ENCODE assay signal across 8 cellular contexts in the genomic region with DNA sequence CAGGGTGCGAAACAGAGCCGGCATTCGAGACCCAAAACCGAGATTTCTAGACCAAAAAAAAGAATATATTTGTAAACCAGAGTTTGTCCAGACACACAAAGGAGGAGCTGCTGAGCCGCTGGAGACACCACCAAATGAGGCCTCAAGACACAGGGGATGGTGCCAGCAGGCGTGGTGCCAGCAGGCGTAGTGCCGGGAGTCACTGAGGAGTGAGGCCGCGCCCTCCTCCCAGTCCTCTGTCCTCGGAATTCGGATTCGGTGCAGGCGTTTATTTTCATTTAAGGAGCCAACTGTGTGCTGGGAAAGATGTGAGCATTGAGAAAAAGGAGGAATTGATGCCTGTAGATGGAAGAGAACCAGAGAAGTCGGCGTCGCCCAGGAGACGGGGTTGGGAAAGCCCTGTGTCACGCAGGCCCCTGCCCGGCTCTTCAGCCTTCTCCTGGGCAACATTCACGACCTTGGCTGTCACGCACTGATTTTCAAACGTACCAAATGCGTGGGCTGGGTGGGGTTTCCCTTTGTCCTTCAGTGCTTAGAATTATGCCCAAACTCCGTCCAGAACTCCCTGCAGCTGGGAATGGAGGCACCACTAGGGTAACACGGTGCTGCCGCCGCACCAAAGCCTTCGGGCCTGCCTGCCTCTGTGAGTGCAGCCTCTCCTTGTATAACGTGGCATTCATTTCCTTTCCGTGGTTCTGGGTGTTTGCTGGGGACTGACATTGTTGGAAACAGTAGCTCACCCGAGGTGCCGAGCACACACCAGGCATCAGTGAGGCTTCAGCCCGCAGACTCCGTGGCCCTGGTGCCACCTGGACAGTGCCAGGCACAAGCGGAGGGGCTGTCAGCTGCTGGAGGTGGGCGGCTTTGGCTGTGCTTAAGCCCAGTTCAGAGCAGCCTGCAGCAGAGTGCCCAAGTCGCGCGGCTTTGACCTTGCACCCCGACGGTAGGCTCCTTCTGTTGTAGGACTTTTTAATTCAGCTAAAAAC.
DNase-seq lines count a peak whose midpoint lies in the region; ATAC-seq lines count a peak whose summit lies in the region.

No MANE protein-coding gene starts in this region.

- peak; percentile 82 for DNase-seq in GM04504 (ENCODE audit: low read depth)
- peak; percentile 84 for DNase-seq in cerebellar cortex (ENCODE audit: low spot score)
- peak; percentile 9 for DNase-seq in kidney tubule cell (ENCODE audit: low spot score)
- DNase-seq in central memory CD4-positive, alpha-beta T cell: no peak
- no peak for DNase-seq in HuH-7 (ENCODE audit: low spot score)
- DNase-seq in islet precursor cell: no peak

- H3K4me1 ChIP-seq in stomach smooth muscle (ENCODE audit: control insufficient read depth, insufficient read depth, low read length): peaks cover 31% of the 10 kb centered on the region

- peaks cover 14% of the 10 kb centered on the region in 2 donors for H3K36me3 ChIP-seq in stomach smooth muscle (ENCODE audit: control insufficient read depth in 2 of 2, insufficient read depth in 2 of 2, low read length in 2 of 2)

- H3K27ac ChIP-seq in stomach smooth muscle (ENCODE audit: low read length): peak overlapping the region; percentile 94

- H3K27me3 ChIP-seq in stomach smooth muscle (ENCODE audit: control insufficient read depth in 1 of 2, insufficient read depth in 2 of 2, low read length in 2 of 2): no peaks in the 10 kb centered on the region

- peak overlapping the region; percentile 33 to 52 for H3K4me3 ChIP-seq in stomach smooth muscle (ENCODE audit: low read length in 2 of 2)

- H3K9ac ChIP-seq in stomach smooth muscle (ENCODE audit: low read length in 2 of 2): peak overlapping the region; percentile 71

- no peak for ATAC-seq in GM19455 (IDR thresholded peaks at IDR 0.05; ENCODE audit: unreplicated experiment)

- no peaks in the 10 kb centered on the region for H3K9me3 ChIP-seq in stomach smooth muscle (ENCODE audit: control insufficient read depth in 2 of 2, low read length in 2 of 2)

Comparison
In these comparisons a context has a peak if more than half of its experiments do, and no peak if none do; other contexts are left out.
1. DNase-seq: peak in GM04504 (single experiment), cerebellar cortex (single experiment) and kidney tubule cell (single experiment); none in central memory CD4-positive, alpha-beta T cell (single experiment), HuH-7 (single experiment) and islet precursor cell (single experiment).